In genomic region chr9:128321879-128322341, GRCh38 we compare ENCODE assay signal across 8 cellular contexts. TPM values are rescaled to one million over a fixed set of nuclear protein-coding genes. Genes with fewer than 3 reads are reported as not detected.
DNase-seq lines count a peak whose midpoint lies in the region; ATAC-seq and TF ChIP-seq lines count a peak whose summit lies in the region.

No MANE protein-coding gene starts in this region.

- H3K9me3 ChIP-seq in mesenchymal stem cell (ENCODE audit: control insufficient read depth, low read length) = no peaks in the 10 kb centered on the region

- peak overlapping the region; percentile 93 for H3K9ac ChIP-seq in mesenchymal stem cell (ENCODE audit: low read length)

- no peak overlapping the region for H2BK120ac ChIP-seq in mesenchymal stem cell (ENCODE audit: low read depth, low read length)

- no peak overlapping the region for H3K23ac ChIP-seq in mesenchymal stem cell (ENCODE audit: low read length in 2 of 2)

- peak overlapping the region; percentile 45 for H4K8ac ChIP-seq in mesenchymal stem cell (ENCODE audit: low read length)

- H2BK5ac ChIP-seq in mesenchymal stem cell (ENCODE audit: low read depth, low read length, poor library complexity, severe bottlenecking) = no peak overlapping the region

- no peak overlapping the region for H3K27ac ChIP-seq in mesenchymal stem cell (ENCODE audit: low read length, poor library complexity, severe bottlenecking)

- peak overlapping the region; percentile 78 for H2BK15ac ChIP-seq in mesenchymal stem cell (ENCODE audit: low read depth, poor library complexity, severe bottlenecking)

- no peaks in the 10 kb centered on the region for H3K27me3 ChIP-seq in mesenchymal stem cell (ENCODE audit: control insufficient read depth in 1 of 2, insufficient read depth in 1 of 2, low read length in 2 of 2)

- H2BK12ac ChIP-seq in mesenchymal stem cell (ENCODE audit: low read length in 2 of 2) = no peak overlapping the region

- no peak overlapping the region for H3K14ac ChIP-seq in mesenchymal stem cell (ENCODE audit: low read length in 2 of 2)

- H2AFZ ChIP-seq in mesenchymal stem cell (ENCODE audit: low read depth, low read length) = no peak overlapping the region

- in situ Hi-C loops in astrocyte of the spinal cord (cut with HindIII; ENCODE audit: low sequenced_read_pairs) = no loop called here

- H3K4me1 ChIP-seq in mesenchymal stem cell (ENCODE audit: control insufficient read depth, insufficient read depth, low read depth, low read length) = peaks cover 12% of the 10 kb centered on the region

- H3K4me3 ChIP-seq in astrocyte of the spinal cord (ENCODE audit: low read depth, low read length) (peak overlapping the region; percentile 89), mesenchymal stem cell (ENCODE audit: insufficient read depth in 1 of 2, low read depth in 1 of 2, low read length in 2 of 2) (peak overlapping the region; percentile 91 to 92)

- H4K91ac ChIP-seq in mesenchymal stem cell (ENCODE audit: low read length) = no peak overlapping the region

- peak overlapping the region in 1 of 2 experiments; percentile 40 for H3K4ac ChIP-seq in mesenchymal stem cell (ENCODE audit: low read depth in 1 of 2, low read length in 2 of 2)

- H2AK5ac ChIP-seq in mesenchymal stem cell (ENCODE audit: low read length, severe bottlenecking) = no peak overlapping the region

- 6% methylated on average over 16 of the region's 16 CpGs for WGBS in mesenchymal stem cell

- TF ChIP-seq CTCF in astrocyte of the spinal cord (IDR thresholded peaks at IDR 0.05; ENCODE audit: low read depth, low read length) = no peak

- DNase-seq in NCI-H2196 treated with DMSO at 0.1 percent for 48 hours (lab: John Stamatoyannopoulos, UW; ENCODE audit: unreplicated experiment) (peak; percentile 80), NCI-H2196 (lab: John Stamatoyannopoulos, UW; ENCODE audit: unreplicated experiment) (no peak), astrocyte of the spinal cord (ENCODE audit: low read depth, low spot score) (no peak), mesenchymal stem cell (no peak), COR-L47 (lab: John Stamatoyannopoulos, UW) (no peak), DMS114 treated with DMSO at 0.1 percent for 48 hours (lab: John Stamatoyannopoulos, UW; ENCODE audit: unreplicated experiment) (no peak), iPS-NIHi7 (ENCODE audit: extremely low spot score) (no peak)

- ATAC-seq in HG03175 (IDR thresholded peaks at IDR 0.05; ENCODE audit: unreplicated experiment) = peak; percentile 6

- peaks cover 34% of the 10 kb centered on the region for H3K79me1 ChIP-seq in mesenchymal stem cell (replicated peaks; ENCODE audit: low read length, poor library complexity, severe bottlenecking)

- peaks cover 28 to 41% of the 10 kb centered on the region in 2 experiments for H3K36me3 ChIP-seq in mesenchymal stem cell (ENCODE audit: control insufficient read depth in 1 of 2, insufficient read depth in 2 of 2, low read depth in 1 of 2, low read length in 2 of 2)

- peak overlapping the region; percentile 72 for H3K4me2 ChIP-seq in mesenchymal stem cell (ENCODE audit: low read length, poor library complexity, severe bottlenecking)

- H3K18ac ChIP-seq in mesenchymal stem cell (ENCODE audit: low read depth in 1 of 2, low read length in 2 of 2) = peak overlapping the region in 1 of 2 experiments; percentile 21

RNA-seq across cellular contexts. Expression of gene TRUB2, which starts 0.3 kb away (rescaled TPM):
- polyA plus RNA-seq in mesenchymal stem cell (2013, experiment 1 of 2) = 17.2 TPM
- 15.7 TPM for polyA plus RNA-seq in mesenchymal stem cell (2013, experiment 2 of 2)

RNA-seq across cellular contexts. Expression of gene COQ4, which starts 0.7 kb away (rescaled TPM):
- 41.5 TPM for polyA plus RNA-seq in mesenchymal stem cell (2013, experiment 1 of 2)
- polyA plus RNA-seq in mesenchymal stem cell (2013, experiment 2 of 2) = 41.8 TPM

RNA-seq across cellular contexts. Expression of gene SLC27A4, which starts 18.4 kb away (rescaled TPM):
- polyA plus RNA-seq in mesenchymal stem cell (2013, experiment 1 of 2) = 18.4 TPM
- polyA plus RNA-seq in mesenchymal stem cell (2013, experiment 2 of 2) = 18.7 TPM

RNA-seq across cellular contexts. Expression of gene SWI5, which starts 45.8 kb away (rescaled TPM):
- 35.0 TPM for polyA plus RNA-seq in mesenchymal stem cell (2013, experiment 1 of 2)
- polyA plus RNA-seq in mesenchymal stem cell (2013, experiment 2 of 2) = 33.3 TPM

RNA-seq across cellular contexts. Expression of gene GOLGA2, which starts 46.1 kb away (rescaled TPM):
- 109 TPM for polyA plus RNA-seq in mesenchymal stem cell (2013, experiment 1 of 2)
- 102 TPM for polyA plus RNA-seq in mesenchymal stem cell (2013, experiment 2 of 2)
